Comparison of ENCODE assay signal across 9 cellular contexts in the genomic region with DNA sequence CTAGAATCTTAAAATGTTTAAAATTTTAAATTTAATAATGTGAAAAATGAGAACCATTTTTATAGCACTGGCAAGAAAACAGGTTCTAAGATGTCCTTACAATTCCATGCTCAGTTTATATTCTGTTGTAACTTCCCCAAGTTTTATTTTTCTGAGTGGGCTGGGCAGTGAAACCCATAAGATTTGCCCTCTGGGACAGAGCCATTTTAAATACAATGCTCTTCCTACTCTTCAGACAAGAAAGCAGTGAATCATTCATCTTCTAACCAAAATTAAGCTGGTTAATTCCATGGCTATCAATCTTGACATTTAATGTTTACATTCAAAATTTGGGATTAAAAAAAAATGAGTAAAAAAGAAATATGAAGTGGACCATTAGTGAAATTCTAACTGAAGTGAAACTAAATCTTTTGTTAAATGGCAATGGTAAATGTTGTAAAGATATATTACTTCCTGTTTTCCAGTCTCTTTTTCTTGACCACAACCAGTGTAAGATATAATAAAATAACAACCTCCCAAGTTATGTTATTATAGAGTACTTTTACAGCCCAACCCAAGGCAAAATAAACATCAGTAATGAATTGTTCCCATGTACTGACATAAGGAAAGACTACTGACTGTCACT. TPM values are rescaled to one million over a fixed set of nuclear protein-coding genes. Genes with fewer than 3 reads are reported as not detected.
DNase-seq lines count a peak whose midpoint lies in the region; ATAC-seq lines count a peak whose summit lies in the region.
"Had no signal": no experiment of that assay in that cellular context is flagged by ENCODE, and none has a peak within 500 bp of the region (broad histone marks: within the 10 kb centered on the region; RNA-seq: fewer than 3 reads in every experiment).

No MANE protein-coding gene starts in this region.

- ATAC-seq in GM19452 (IDR thresholded peaks at IDR 0.05; ENCODE audit: unreplicated experiment) (peak; percentile 30), HG03342 (IDR thresholded peaks at IDR 0.05; ENCODE audit: unreplicated experiment) (peak; percentile 47)

- H3K27ac Mint-ChIP-seq in activated naive CD4-positive, alpha-beta T cell treated with anti-CD3 and anti-CD28 coated beads for 36 hours: no peak overlapping the region
- H3K27ac Mint-ChIP-seq: IgD-negative memory B cell had no signal

- CTCF ChIA-PET in activated naive CD4-positive, alpha-beta T cell treated with anti-CD3 and anti-CD28 coated beads for 36 hours (lab: Charles Lee): no interaction called here

- H3K4me3 Mint-ChIP-seq in activated naive CD4-positive, alpha-beta T cell treated with anti-CD3 and anti-CD28 coated beads for 36 hours: no peak overlapping the region
- H3K4me3 Mint-ChIP-seq: IgD-negative memory B cell had no signal

- no peaks in the 10 kb centered on the region for H3K4me1 Mint-ChIP-seq in activated naive CD4-positive, alpha-beta T cell treated with anti-CD3 and anti-CD28 coated beads for 36 hours (ENCODE audit: low read depth)

- H3K36me3 Mint-ChIP-seq in activated naive CD4-positive, alpha-beta T cell treated with anti-CD3 and anti-CD28 coated beads for 36 hours (ENCODE audit: low read depth): no peaks in the 10 kb centered on the region
- H3K36me3 Mint-ChIP-seq: IgD-negative memory B cell had no signal

- intact Hi-C loops in activated naive CD4-positive, alpha-beta T cell treated with anti-CD3 and anti-CD28 coated beads for 36 hours (cut with micrococcal nuclease): no loop called here

- H3K27me3 Mint-ChIP-seq in activated naive CD4-positive, alpha-beta T cell treated with anti-CD3 and anti-CD28 coated beads for 36 hours (ENCODE audit: low read depth): peaks cover 2% of the 10 kb centered on the region

- DNase-seq in astrocyte of the hippocampus (ENCODE audit: low read depth, low spot score) (peak; percentile 8), renal cortical epithelial cell (ENCODE audit: low read depth) (peak; percentile 41), iPS-NIHi11 (ENCODE audit: low spot score) (no peak)
- no peak for DNase-seq in activated naive CD4-positive, alpha-beta T cell treated with anti-CD3 and anti-CD28 coated beads for 36 hours
- DNase-seq in effector CD8-positive, alpha-beta T cell (lab: John Stamatoyannopoulos, UW): no peak
- DNase-seq: RPMI8226 had no signal

- H3K9me3 Mint-ChIP-seq in activated naive CD4-positive, alpha-beta T cell treated with anti-CD3 and anti-CD28 coated beads for 36 hours: no peaks in the 10 kb centered on the region
- H3K9me3 Mint-ChIP-seq: IgD-negative memory B cell had no signal

RNA-seq across cellular contexts. Expression of a gene that starts 37.2 kb away (rescaled TPM):
- total RNA-seq in renal cortical epithelial cell: 58.7 and 118 TPM in 2 replicates
- under 1 TPM in 1 of 2 experiments, not detected in 1; 0.17 TPM for total RNA-seq in activated naive CD4-positive, alpha-beta T cell treated with anti-CD3 and anti-CD28 coated beads for 36 hours

Comparison
In these comparisons a context has a peak if more than half of its experiments do, and no peak if none do; other contexts are left out.
1. DNase-seq: peak in astrocyte of the hippocampus (single experiment) and renal cortical epithelial cell (single experiment); none in activated naive CD4-positive, alpha-beta T cell treated with anti-CD3 and anti-CD28 coated beads for 36 hours (single experiment), iPS-NIHi11 (single experiment) and effector CD8-positive, alpha-beta T cell (single experiment).
2. RNA of a gene that starts 37.2 kb away (total RNA-seq): 58.7 to 118 TPM in renal cortical epithelial cell; 0.17 TPM in activated naive CD4-positive, alpha-beta T cell treated with anti-CD3 and anti-CD28 coated beads for 36 hours; every median in the first group is over 10 times any median in the second.